Comparison of ENCODE assay signal across 32 cellular contexts in genomic region chr21:44445413-44445812, GRCh38.
"Had no signal": no experiment of that assay in that cellular context is flagged by ENCODE, and none has a peak within 500 bp of the region (broad histone marks: within the 10 kb centered on the region; RNA-seq: fewer than 3 reads in every experiment).

No MANE protein-coding gene starts in this region.

- H3K27ac ChIP-seq: adrenal gland, body of pancreas, breast epithelium, Peyer's patch, VCaP had no signal

- H3K27me3 ChIP-seq: body of pancreas, Peyer's patch had no signal

- DNase-seq: activated CD4-positive, alpha-beta memory T cell treated with anti-CD3 and anti-CD28 coated beads, Interleukin-2, amount 10 ng/mL, durations not matched to agents 7 days and 5 days; activated CD4-positive, alpha-beta T cell treated with anti-CD3 and anti-CD28 coated beads for 1 hour; activated CD4-positive, alpha-beta T cell treated with anti-CD3 and anti-CD28 coated beads for 48 hours; activated CD4-positive, CD25-positive, alpha-beta regulatory T cell; activated CD8-positive, alpha-beta memory T cell treated with anti-CD3 and anti-CD28 coated beads for 24 hours; activated CD8-positive, alpha-beta memory T cell treated with anti-CD3 and anti-CD28 coated beads, Interleukin-2, amount 10 ng/mL, durations not matched to agents 7 days and 5 days; activated CD8-positive, alpha-beta memory T cell treated with anti-CD3 and anti-CD28 coated beads, Interleukin-2, amount 50 U/mL, for 48 hours; activated naive CD4-positive, alpha-beta T cell; activated T-cell treated with anti-CD3 and anti-CD28 coated beads, Interleukin-2, amount 50 U/mL, for 48 hours; adrenal gland; body of pancreas; Kasumi-1; KG1; MG63; NCI-H1092; NCI-H1436 treated with DMSO at 0.1 percent for 48 hours; NCI-H1694 treated with DMSO at 0.1 percent for 48 hours; NCI-H2029; NCI-H510A; NCI-H526; NCI-H748 treated with DMSO at 0.1 percent for 48 hours; NK-92 treated with Interleukin-12 subunit alpha and Interleukin-12 subunit beta, amount 100 ng/mL, for 24 hours; PC-3; Peyer's patch; RPMI8226; SW 1271; T-helper 1 cell; T-helper 2 cell; T-helper 9 cell had no signal

- H3K9me3 ChIP-seq: adrenal gland, body of pancreas, breast epithelium, MG63, Peyer's patch had no signal

- H3K4me3 Mint-ChIP-seq: activated CD4-positive, alpha-beta memory T cell treated with anti-CD3 and anti-CD28 coated beads, Interleukin-2, amount 10 ng/mL, durations not matched to agents 7 days and 5 days; activated CD8-positive, alpha-beta memory T cell treated with anti-CD3 and anti-CD28 coated beads, Interleukin-2, amount 10 ng/mL, durations not matched to agents 7 days and 5 days had no signal

- ATAC-seq: activated CD8-positive, alpha-beta memory T cell treated with anti-CD3 and anti-CD28 coated beads, Interleukin-2, amount 10 ng/mL, durations not matched to agents 7 days and 5 days; body of pancreas had no signal

- H3K4me1 ChIP-seq: adrenal gland, body of pancreas, breast epithelium, Peyer's patch had no signal

- H3K4me3 ChIP-seq: adrenal gland, body of pancreas, breast epithelium, MG63, Peyer's patch had no signal

- H3K27ac Mint-ChIP-seq: activated CD4-positive, alpha-beta memory T cell treated with anti-CD3 and anti-CD28 coated beads, Interleukin-2, amount 10 ng/mL, durations not matched to agents 7 days and 5 days; activated CD8-positive, alpha-beta memory T cell treated with anti-CD3 and anti-CD28 coated beads, Interleukin-2, amount 10 ng/mL, durations not matched to agents 7 days and 5 days had no signal

- H3K9me3 Mint-ChIP-seq: activated CD4-positive, alpha-beta memory T cell treated with anti-CD3 and anti-CD28 coated beads, Interleukin-2, amount 10 ng/mL, durations not matched to agents 7 days and 5 days; activated naive CD4-positive, alpha-beta T cell treated with anti-CD3 and anti-CD28 coated beads, Interleukin-2, amount 50 U/mL, for 72 hours had no signal

- H3K4me1 Mint-ChIP-seq: activated CD4-positive, alpha-beta memory T cell treated with anti-CD3 and anti-CD28 coated beads, Interleukin-2, amount 10 ng/mL, durations not matched to agents 7 days and 5 days; activated CD8-positive, alpha-beta memory T cell treated with anti-CD3 and anti-CD28 coated beads, Interleukin-2, amount 10 ng/mL, durations not matched to agents 7 days and 5 days had no signal

- H3K36me3 Mint-ChIP-seq: activated CD8-positive, alpha-beta memory T cell treated with anti-CD3 and anti-CD28 coated beads, Interleukin-2, amount 10 ng/mL, durations not matched to agents 7 days and 5 days; activated naive CD4-positive, alpha-beta T cell treated with anti-CD3 and anti-CD28 coated beads, Interleukin-2, amount 50 U/mL, for 72 hours had no signal

- H3K36me3 ChIP-seq: adrenal gland, breast epithelium, MG63, Peyer's patch had no signal
